ENCODE assay signal across 9 cellular contexts in genomic region chr3:364287-364686, GRCh38.
"Had no signal": no experiment of that assay in that cellular context is flagged by ENCODE, and none has a peak within 500 bp of the region (broad histone marks: within the 10 kb centered on the region; RNA-seq: fewer than 3 reads in every experiment).

No MANE protein-coding gene starts in this region.

- H3K9me3 ChIP-seq: HAP-1 had no signal

- H2AFZ ChIP-seq: GM23248 had no signal

- H3K27ac Mint-ChIP-seq: HFFc6 had no signal

- H3K4me3 Mint-ChIP-seq: HFFc6 had no signal

- H3K9ac ChIP-seq: GM23248 had no signal

- H3K4me3 ChIP-seq: GM23248, HAP-1, K562 had no signal

- H3K36me3 ChIP-seq: HAP-1 had no signal

- ATAC-seq: HCT116, K562 had no signal

- H3K27ac ChIP-seq: GM23248, HL-60 had no signal

- H3K4me1 ChIP-seq: HAP-1 had no signal

- DNase-seq: GM23248, GOT3, H7, HFFc6, IMR-90 had no signal
